In the genomic region with DNA sequence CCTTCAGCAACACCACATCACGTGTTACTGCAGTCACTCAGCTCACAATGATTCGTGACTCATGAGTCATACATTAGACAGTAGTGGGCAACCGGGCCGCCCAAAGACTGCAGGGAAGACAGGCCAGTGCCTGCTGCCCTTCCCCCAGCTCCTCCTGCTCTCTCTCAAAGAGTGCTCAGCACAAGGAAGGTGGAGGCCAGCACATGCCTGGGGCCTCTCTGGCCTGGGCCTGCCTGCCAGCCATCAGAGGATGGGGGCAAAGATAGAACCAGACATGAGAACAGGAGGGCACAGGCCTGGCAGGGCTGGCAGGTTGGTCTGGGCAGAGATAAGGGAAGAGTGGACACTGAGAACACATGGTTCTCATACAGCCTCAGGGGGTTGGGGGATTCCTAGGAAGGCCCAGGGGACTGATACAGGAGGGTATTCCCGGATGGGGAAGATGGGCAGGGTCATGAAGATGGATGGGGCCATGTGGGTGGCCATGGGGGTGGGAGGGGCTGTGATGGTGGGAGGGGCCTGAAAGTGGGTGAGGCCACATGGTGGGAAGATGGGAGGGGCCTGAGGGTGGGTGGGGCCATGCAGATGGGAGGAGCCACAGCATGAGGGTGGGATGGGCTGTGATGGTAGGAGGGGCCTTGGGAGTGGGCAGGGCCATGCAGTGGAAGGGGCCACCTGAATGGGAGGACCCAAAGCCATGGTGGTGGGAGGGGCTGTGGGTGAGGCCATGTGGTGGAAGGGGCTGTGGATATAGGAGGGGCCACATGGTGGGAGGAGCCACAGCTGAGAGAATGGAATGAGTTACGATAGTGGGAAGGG, we compare ENCODE assay signal across 9 cellular contexts. TPM values are rescaled to one million over a fixed set of nuclear protein-coding genes. Genes with fewer than 3 reads are reported as not detected.
DNase-seq lines count a peak whose midpoint lies in the region; ATAC-seq lines count a peak whose summit lies in the region.
"Had no signal": no experiment of that assay in that cellular context is flagged by ENCODE, and none has a peak within 500 bp of the region (broad histone marks: within the 10 kb centered on the region; RNA-seq: fewer than 3 reads in every experiment).

No MANE protein-coding gene starts in this region.

- peaks cover 6% of the 10 kb centered on the region for H3K27me3 Mint-ChIP-seq in activated naive CD4-positive, alpha-beta T cell treated with anti-CD3 and anti-CD28 coated beads, Interleukin-2, amount 10 ng/mL, durations not matched to agents 7 days and 5 days
- H3K27me3 Mint-ChIP-seq: activated naive CD8-positive, alpha-beta T cell had no signal

- H3K9me3 Mint-ChIP-seq in activated naive CD4-positive, alpha-beta T cell treated with anti-CD3 and anti-CD28 coated beads, Interleukin-2, amount 10 ng/mL, durations not matched to agents 7 days and 5 days, result no peaks in the 10 kb centered on the region

- H3K4me1 Mint-ChIP-seq in activated naive CD4-positive, alpha-beta T cell treated with anti-CD3 and anti-CD28 coated beads, Interleukin-2, amount 10 ng/mL, durations not matched to agents 7 days and 5 days, result no peaks in the 10 kb centered on the region

- ATAC-seq in GM19452 (IDR thresholded peaks at IDR 0.05; ENCODE audit: unreplicated experiment), result no peak

- CTCF ChIA-PET in activated naive CD4-positive, alpha-beta T cell treated with anti-CD3 and anti-CD28 coated beads, Interleukin-2, amount 10 ng/mL, durations not matched to agents 7 days and 5 days (lab: Charles Lee), result no interaction called here

- no peak overlapping the region for H3K27ac Mint-ChIP-seq in activated naive CD4-positive, alpha-beta T cell treated with anti-CD3 and anti-CD28 coated beads, Interleukin-2, amount 10 ng/mL, durations not matched to agents 7 days and 5 days
- H3K27ac Mint-ChIP-seq: activated naive CD8-positive, alpha-beta T cell had no signal

- peak; percentile 41 for DNase-seq in activated naive CD4-positive, alpha-beta T cell treated with anti-CD3 and anti-CD28 coated beads, Interleukin-2, amount 10 ng/mL, durations not matched to agents 7 days and 5 days
- no peak for DNase-seq in activated naive CD4-positive, alpha-beta T cell treated with anti-CD3 and anti-CD28 coated beads, Interleukin-2, amount 50 U/mL, for 16 hours
- peak; percentile 91 for DNase-seq in LHCN-M2 (ENCODE audit: low read depth)
- DNase-seq in amniotic epithelial cell (ENCODE audit: low read depth), result peak; percentile 88
- peak; percentile 96 for DNase-seq in kidney tubule cell (ENCODE audit: low spot score)
- DNase-seq in Ammon's horn (ENCODE audit: low spot score), result no peak
- no peak for DNase-seq in NCI-H345 (lab: John Stamatoyannopoulos, UW)

- H3K36me3 Mint-ChIP-seq in activated naive CD4-positive, alpha-beta T cell treated with anti-CD3 and anti-CD28 coated beads, Interleukin-2, amount 10 ng/mL, durations not matched to agents 7 days and 5 days, result no peaks in the 10 kb centered on the region
- H3K36me3 Mint-ChIP-seq: activated naive CD8-positive, alpha-beta T cell had no signal

- no peak overlapping the region for H3K4me3 Mint-ChIP-seq in activated naive CD4-positive, alpha-beta T cell treated with anti-CD3 and anti-CD28 coated beads, Interleukin-2, amount 10 ng/mL, durations not matched to agents 7 days and 5 days
- H3K4me3 Mint-ChIP-seq: activated naive CD8-positive, alpha-beta T cell had no signal

RNA-seq across cellular contexts. Expression of gene KATNB1, which starts 29.0 kb away (rescaled TPM):
- total RNA-seq in LHCN-M2 (2014; rRNA removed), result 23.4 and 23.7 TPM in 2 replicates
- polyA plus RNA-seq in LHCN-M2 (2012), result 15.8 TPM

RNA-seq across cellular contexts. Expression of gene KIFC3, which starts 37.7 kb away (rescaled TPM):
- total RNA-seq in LHCN-M2 (2014; rRNA removed), result 76.8 and 77.4 TPM in 2 replicates
- 61.9 TPM for polyA plus RNA-seq in LHCN-M2 (2012)

Comparison
In these comparisons a context has a peak if more than half of its experiments do, and no peak if none do; other contexts are left out.
1. DNase-seq: peak in activated naive CD4-positive, alpha-beta T cell treated with anti-CD3 and anti-CD28 coated beads, Interleukin-2, amount 10 ng/mL, durations not matched to agents 7 days and 5 days (single experiment), LHCN-M2 (single experiment), amniotic epithelial cell (single experiment) and kidney tubule cell (single experiment); none in activated naive CD4-positive, alpha-beta T cell treated with anti-CD3 and anti-CD28 coated beads, Interleukin-2, amount 50 U/mL, for 16 hours (single experiment), Ammon's horn (single experiment) and NCI-H345 (single experiment).